In genomic region chr13:40629678-40630384, GRCh38 we compare ENCODE assay signal across 8 cellular contexts. TPM values are rescaled to one million over a fixed set of nuclear protein-coding genes. Genes with fewer than 3 reads are reported as not detected.
DNase-seq lines count a peak whose midpoint lies in the region; ATAC-seq and TF ChIP-seq lines count a peak whose summit lies in the region.

No MANE protein-coding gene starts in this region.

- H3K4me1 ChIP-seq in mesodermal cell (ENCODE audit: control insufficient read depth, insufficient read depth, low read length, poor library complexity, severe bottlenecking) = no peaks in the 10 kb centered on the region
- peaks cover 17% of the 10 kb centered on the region for H3K4me1 ChIP-seq in suprapubic skin

- DNase-seq in KBM-7 (peak; percentile 21), NCI-H774 (lab: John Stamatoyannopoulos, UW) (no peak), suprapubic skin (ENCODE audit: low spot score in 2 of 2) (no peak), GOT3 (lab: John Stamatoyannopoulos, UW) (no peak)
- DNase-seq in stimulated activated CD4-positive, alpha-beta T cell treated with anti-CD3 and anti-CD28 coated beads, Interleukin-2, amount 100 ng/mL, for 48 hours = no peak

- no peak for TF ChIP-seq EP300 in suprapubic skin (IDR thresholded peaks at IDR 0.05)

- no peak for TF ChIP-seq POLR2A in suprapubic skin (IDR thresholded peaks at IDR 0.05)

- no peaks in the 10 kb centered on the region for H3K27me3 ChIP-seq in suprapubic skin

- no peak for TF ChIP-seq CTCF in suprapubic skin (IDR thresholded peaks at IDR 0.05)

- H3K36me3 ChIP-seq in mesodermal cell (ENCODE audit: control insufficient read depth, insufficient read depth, low read length) = peaks cover 7% of the 10 kb centered on the region
- H3K36me3 ChIP-seq in suprapubic skin = no peaks in the 10 kb centered on the region

- ATAC-seq in GM18517 (IDR thresholded peaks at IDR 0.05; ENCODE audit: unreplicated experiment) (peak; percentile 77), GM21786 (IDR thresholded peaks at IDR 0.05; ENCODE audit: unreplicated experiment) (peak; percentile 83)

- WGBS in mesodermal cell (ENCODE audit: insufficient coverage in 2 of 2), 2 experiments = 90 to 91% methylated on average over 3 of the region's 3 CpGs
- 88% methylated on average over 3 of the region's 3 CpGs for WGBS in suprapubic skin

- no peak overlapping the region for H3K4me3 ChIP-seq in mesodermal cell (ENCODE audit: extremely low read depth, insufficient read depth, low read length, poor library complexity, severe bottlenecking)
- no peak overlapping the region for H3K4me3 ChIP-seq in suprapubic skin

- no peaks in the 10 kb centered on the region for H3K9me3 ChIP-seq in mesodermal cell (ENCODE audit: control insufficient read depth, low read length)
- H3K9me3 ChIP-seq in suprapubic skin = no peaks in the 10 kb centered on the region

- in situ Hi-C loops in KBM-7 (cut with MboI; ENCODE audit: low pct_unique_long_range_greater_than_20kb, low sequenced_read_pairs) = no loop called here

- H3K27ac ChIP-seq in mesodermal cell (ENCODE audit: low read depth, low read length, severe bottlenecking) = peak overlapping the region; percentile 6
- no peak overlapping the region for H3K27ac ChIP-seq in suprapubic skin

RNA-seq across cellular contexts. Expression of gene FOXO1, which starts 36.6 kb away (rescaled TPM):
- polyA plus RNA-seq in mesodermal cell (2013, experiment 1 of 2) = 19.2 TPM
- 16.7 TPM for polyA plus RNA-seq in mesodermal cell (2013, experiment 2 of 2)
- total RNA-seq in suprapubic skin = 10 to 100 TPM; 50.7 to 67.2 (median 60.3) TPM
